16 cellular contexts compared by ENCODE assay signal in genomic region chr17:73230088-73230487, GRCh38. TPM values are rescaled to one million over a fixed set of nuclear protein-coding genes. Genes with fewer than 3 reads are reported as not detected.
A peak's percentile ranks its signal among the peaks of the same experiment; 100 is the strongest.
DNase-seq lines count a peak whose midpoint lies in the region; ATAC-seq, FAIRE-seq and TF ChIP-seq lines count a peak whose summit lies in the region.
"Had no signal": no experiment of that assay in that cellular context is flagged by ENCODE, and none has a peak within 500 bp of the region (broad histone marks: within the 10 kb centered on the region; RNA-seq: fewer than 3 reads in every experiment).

No MANE protein-coding gene starts in this region.

- POLR2A ChIA-PET in HEK293T (lab: Yijun Ruan, JAX) (no interaction called here), GM12878 (lab: Charles Lee) (interaction anchor here (0.9 to 3.7 kb wide), 2 partner anchors 39 to 82 kb away, joined by 4 to 25 read pairs; partner anchors contain the start of gene COG1)

- no peaks in the 10 kb centered on the region for H3K9me2 ChIP-seq in hepatocyte (replicated peaks; ENCODE audit: insufficient read depth)

- no peak overlapping the region for H3K27ac ChIP-seq in GM12878 (ENCODE audit: control insufficient read depth, insufficient read depth)
- no peak overlapping the region for H3K27ac ChIP-seq in hepatocyte

- BruUV-seq in GM12878 (replicated peaks; lab: Mats Ljungman, UMichigan), result no TSS peak

- no peak overlapping the region for H3K9ac ChIP-seq in GM12878 (ENCODE audit: control insufficient read depth, insufficient read depth, low read length)

- RAD21 ChIA-PET in GM12878 (lab: Charles Lee; ENCODE audit: unreplicated experiment), result interaction anchor here (1.4 kb wide), 2 partner anchors 73 to 140 kb away, joined by 3 to 4 read pairs; no protein-coding TSS in a partner anchor

- H4K20me1 ChIP-seq in GM12878 (ENCODE audit: control insufficient read depth, insufficient read depth), result no peaks in the 10 kb centered on the region
- H4K20me1 ChIP-seq in hepatocyte (ENCODE audit: insufficient read depth, poor library complexity, severe bottlenecking), result peaks cover 8% of the 10 kb centered on the region

- WGBS in GM12878 (ENCODE audit: insufficient coverage, insufficient replicate concordance, low lambda C conversion rate, missing lambda C conversion rate), result 73% methylated on average over 6 of the region's 6 CpGs
- 96% methylated on average over 6 of the region's 6 CpGs for WGBS in hepatocyte (ENCODE audit: low lambda C conversion rate, missing lambda C conversion rate)

- ATAC-seq in GM12878, result no peak

- FAIRE-seq in GM12878 (lab: Jason Lieb, UNC), result no peak
- FAIRE-seq: A204.1, GM19239 had no signal

- in situ Hi-C loops in GM12878 (cut with MboI), result no loop called here

- H3K79me2 ChIP-seq in GM12878 (ENCODE audit: control insufficient read depth, insufficient read depth, low read length), result peaks cover 82% of the 10 kb centered on the region
- H3K79me2 ChIP-seq in hepatocyte, result peaks cover 78% of the 10 kb centered on the region

- peak overlapping the region; percentile 88 for H3K4me3 Mint-ChIP-seq in T-helper 2 cell treated with Interferon-gamma antibody and Interleukin-4, amounts not matched to agents 5 μg/mL and 100 μg/mL, for 36 hours
- H3K4me3 Mint-ChIP-seq in neural crest cell, result peak overlapping the region; percentile 99

- intact Hi-C loops in GM12878 (cut with micrococcal nuclease; ENCODE audit: unreplicated experiment), result no loop called here

- DNase-seq in T-helper 2 cell treated with Interferon-gamma antibody and Interleukin-4, amounts not matched to agents 5 μg/mL and 100 μg/mL, for 36 hours (ENCODE audit: low spot score), result no peak
- DNase-seq in T-helper 2 cell (no peak), HEK293T (ENCODE audit: extremely low spot score) (no peak), GM12878 (ENCODE audit: low read depth, low spot score) (no peak), neural crest cell (ENCODE audit: low read depth, low spot score) (no peak), hepatocyte (ENCODE audit: low spot score) (no peak), NCI-H2171 (lab: John Stamatoyannopoulos, UW) (no peak), C1 segment of cervical spinal cord (lab: John Stamatoyannopoulos, UW) (no peak)
- DNase-seq: NCI-H1092, NCI-H2227 treated with DMSO at 0.1 percent for 48 hours, nucleus accumbens, RPMI8226, spleen, thyroid gland had no signal

- SMC1A ChIA-PET in GM12878 (lab: Charles Lee; ENCODE audit: uncharacterized antibody, unreplicated experiment), result interaction anchor here (1.0 to 8.2 kb wide), 6 partner anchors 12 to 65 kb away, joined by 3 to 61 read pairs (median 3); partner anchors contain the start of genes COG1 and SSTR2

- H3K4me2 ChIP-seq in GM12878 (ENCODE audit: control insufficient read depth, insufficient read depth) (peak overlapping the region; percentile 5), hepatocyte (no peak overlapping the region)

- no peaks in the 10 kb centered on the region for H3K27me3 Mint-ChIP-seq in T-helper 2 cell treated with Interferon-gamma antibody and Interleukin-4, amounts not matched to agents 5 μg/mL and 100 μg/mL, for 36 hours (ENCODE audit: low read depth)
- H3K27me3 Mint-ChIP-seq in neural crest cell (ENCODE audit: low read depth), result no peaks in the 10 kb centered on the region

- no peak overlapping the region for H2AFZ ChIP-seq in GM12878 (ENCODE audit: control insufficient read depth, low read depth, low read length)
- H2AFZ ChIP-seq in hepatocyte, result no peak overlapping the region

- TF ChIP-seq POLR2A in GM12878 (IDR thresholded peaks at IDR 0.05; ENCODE audit: low read depth, low read length), result no peak

- H3K27me3 ChIP-seq in GM12878 (replicated peaks in 1 of 2; ENCODE audit: control insufficient read depth in 2 of 2, insufficient read depth in 2 of 2, low read length in 1 of 2) (no peaks in the 10 kb centered on the region), hepatocyte (no peaks in the 10 kb centered on the region)
- H3K27me3 ChIP-seq: spleen, thyroid gland had no signal

- TF ChIP-seq CTCF in GM12878 (IDR thresholded peaks at IDR 0.05 in 2 of 3, conservative IDR thresholded peaks at IDR 0.05 in 1 of 3; ENCODE audit: control insufficient read depth in 2 of 3, extremely low read depth in 1 of 3, insufficient read depth in 1 of 3, low read depth in 3 of 3, low read length in 3 of 3) (no peak), neural crest cell (conservative IDR thresholded peaks at IDR 0.05) (no peak), hepatocyte (IDR thresholded peaks at IDR 0.05; ENCODE audit: poor library complexity) (no peak)

- CTCF ChIA-PET in HEK293T (lab: Yijun Ruan, JAX), result no interaction called here
- CTCF ChIA-PET in GM12878 (lab: Yijun Ruan, JAX), result interaction anchor here (0.6 to 1.6 kb wide), 4 partner anchors 10 to 1149 kb away, joined by 3 read pairs; no protein-coding TSS in a partner anchor

- no peak for TF ChIP-seq RAD21 in GM12878 (IDR thresholded peaks at IDR 0.05; ENCODE audit: insufficient read depth, low read depth, low read length)

- H3K4me1 Mint-ChIP-seq in T-helper 2 cell treated with Interferon-gamma antibody and Interleukin-4, amounts not matched to agents 5 μg/mL and 100 μg/mL, for 36 hours (ENCODE audit: low read depth), result peaks cover 63% of the 10 kb centered on the region
- H3K4me1 Mint-ChIP-seq in neural crest cell, result peaks cover 30% of the 10 kb centered on the region

- H3K4me1 ChIP-seq in GM12878 (ENCODE audit: control insufficient read depth, insufficient read depth, low read length) (peaks cover 20% of the 10 kb centered on the region), hepatocyte (ENCODE audit: insufficient read depth) (peaks cover 7% of the 10 kb centered on the region)

- peaks cover 38% of the 10 kb centered on the region for H3K36me3 Mint-ChIP-seq in T-helper 2 cell treated with Interferon-gamma antibody and Interleukin-4, amounts not matched to agents 5 μg/mL and 100 μg/mL, for 36 hours (ENCODE audit: low read depth)
- no peaks in the 10 kb centered on the region for H3K36me3 Mint-ChIP-seq in neural crest cell (ENCODE audit: low read depth)

- no peaks in the 10 kb centered on the region for H3K9me3 Mint-ChIP-seq in T-helper 2 cell treated with Interferon-gamma antibody and Interleukin-4, amounts not matched to agents 5 μg/mL and 100 μg/mL, for 36 hours
- no peaks in the 10 kb centered on the region for H3K9me3 Mint-ChIP-seq in neural crest cell

- no peak for TF ChIP-seq EP300 in GM12878 (IDR thresholded peaks at IDR 0.05; ENCODE audit: borderline replicate concordance in 1 of 2, control insufficient read depth in 1 of 2, low read depth in 2 of 2, low read length in 2 of 2)

- H3K9me3 ChIP-seq in GM12878 (replicated peaks; ENCODE audit: control insufficient read depth, insufficient read depth, low read length) (no peaks in the 10 kb centered on the region), hepatocyte (ENCODE audit: low read depth) (no peaks in the 10 kb centered on the region)
- H3K9me3 ChIP-seq: spleen, thyroid gland had no signal

- H3K27ac Mint-ChIP-seq in T-helper 2 cell treated with Interferon-gamma antibody and Interleukin-4, amounts not matched to agents 5 μg/mL and 100 μg/mL, for 36 hours, result no peak overlapping the region
- no peak overlapping the region for H3K27ac Mint-ChIP-seq in neural crest cell (ENCODE audit: unreplicated experiment)

- H3K4me3 ChIP-seq in GM12878 (peak overlapping the region; percentile 87; the same call in 1 of the 2 replicates), hepatocyte (no peak overlapping the region)
- H3K4me3 ChIP-seq: thyroid gland had no signal

- H3K36me3 ChIP-seq in GM12878 (ENCODE audit: control insufficient read depth in 2 of 2, insufficient read depth in 2 of 2, low read length in 1 of 2) (no peaks in the 10 kb centered on the region), hepatocyte (replicated peaks; ENCODE audit: insufficient read depth, low read depth) (no peaks in the 10 kb centered on the region)
- H3K36me3 ChIP-seq: thyroid gland had no signal

RNA-seq across cellular contexts. Expression of gene CPSF4L, which starts 31.6 kb away (rescaled TPM):
- total RNA-seq in GM12878 (2013; cell fraction: nucleolus; rRNA removed), result not detected in 2 replicates
- total RNA-seq in GM12878 (2014; rRNA removed) (not detected in 2 replicates), GM12878 (2014; rRNA removed; fragmentation: Illumina TruSeq; extraction: Trizol) (not detected in 2 replicates), GM12878 (2021) (not detected in 2 replicates), neural crest cell (not detected in 2 replicates), hepatocyte (not detected in 2 replicates)
- not detected for polyA plus RNA-seq in GM12878 (2011; ENCODE audit: low read depth)
- polyA plus RNA-seq in GM12878 (2011; rRNA removed) (not detected in 2 replicates), GM12878 (2014; fragmentation: Illumina TruSeq; extraction: Trizol) (not detected in 2 replicates), GM12878 (2014; fragmentation: Nextera tagmentation; extraction: Ambion mirVana) (not detected), GM12878 (2014; rRNA removed) (not detected in 2 replicates), GM12878 (2016; fragmentation: Nextera tagmentation; extraction: Ambion mirVana) (not detected), hepatocyte (0.34 TPM in 1 of 2 replicates, not detected in the other)
- 0.15 TPM in 1 of 2 replicates, not detected in the other for polyA plus RNA-seq in GM12878 (2011; cell fraction: cytosol; rRNA removed)
- not detected in 2 replicates for polyA plus RNA-seq in GM12878 (2011; cell fraction: nucleus; rRNA removed)
- polyA plus RNA-seq in GM12878 (2012), result not detected in 2 replicates
- polyA minus RNA-seq in GM12878 (2011; rRNA and poly(A)+ RNA removed), result not detected in 2 replicates
- polyA minus RNA-seq in GM12878 (2011; cell fraction: cytosol; rRNA and poly(A)+ RNA removed), result not detected in 2 replicates
- not detected in 2 replicates for polyA minus RNA-seq in GM12878 (2011; cell fraction: nucleus; rRNA and poly(A)+ RNA removed)
- total RNA-seq: spleen, thyroid gland had no signal
- polyA plus RNA-seq: spleen had no signal

RNA-seq across cellular contexts. Expression of gene COG1, which starts 37.2 kb away (rescaled TPM):
- 42.8 and 47.0 TPM in 2 replicates for total RNA-seq in GM12878 (2013; cell fraction: nucleolus; rRNA removed)
- total RNA-seq in GM12878 (2014; rRNA removed) (16.7 and 23.9 TPM in 2 replicates), GM12878 (2014; rRNA removed; fragmentation: Illumina TruSeq; extraction: Trizol) (13.4 and 16.0 TPM in 2 replicates), GM12878 (2021) (20.7 and 24.1 TPM in 2 replicates), neural crest cell (35.8 TPM in 2 replicates), hepatocyte (19.6 and 22.0 TPM in 2 replicates)
- polyA plus RNA-seq in GM12878 (2011; ENCODE audit: low read depth), result 10.9 TPM
- polyA plus RNA-seq in GM12878 (2011; rRNA removed) (11.9 and 21.1 TPM in 2 replicates), GM12878 (2014; fragmentation: Illumina TruSeq; extraction: Trizol) (19.5 and 25.8 TPM in 2 replicates), GM12878 (2014; fragmentation: Nextera tagmentation; extraction: Ambion mirVana) (10 to 100 TPM; 10.5 to 11.4 TPM), GM12878 (2014; rRNA removed) (13.8 and 14.4 TPM in 2 replicates), GM12878 (2016; fragmentation: Nextera tagmentation; extraction: Ambion mirVana) (10 to 100 TPM; 19.6 to 20.8 TPM), hepatocyte (24.9 and 26.8 TPM in 2 replicates)
- 15.1 and 18.4 TPM in 2 replicates for polyA plus RNA-seq in GM12878 (2011; cell fraction: cytosol; rRNA removed)
- polyA plus RNA-seq in GM12878 (2011; cell fraction: nucleus; rRNA removed), result 43.8 and 51.2 TPM in 2 replicates
- 18.6 and 23.9 TPM in 2 replicates for polyA plus RNA-seq in GM12878 (2012)
- 21.4 and 26.0 TPM in 2 replicates for polyA minus RNA-seq in GM12878 (2011; rRNA and poly(A)+ RNA removed)
- 9.5 and 11.2 TPM in 2 replicates for polyA minus RNA-seq in GM12878 (2011; cell fraction: cytosol; rRNA and poly(A)+ RNA removed)
- 19.2 and 29.9 TPM in 2 replicates for polyA minus RNA-seq in GM12878 (2011; cell fraction: nucleus; rRNA and poly(A)+ RNA removed)
